In genomic region chr15:85380217-85380859, GRCh38 we compare ENCODE assay signal across 8 cellular contexts. TPM values are rescaled to one million over a fixed set of nuclear protein-coding genes. Genes with fewer than 3 reads are reported as not detected.
DNase-seq lines count a peak whose midpoint lies in the region; ATAC-seq and TF ChIP-seq lines count a peak whose summit lies in the region.

AKAP13 (plus strand) TSS chr15:85380603; CDS start chr15:85485721, 105,118 bp downstream.

- H3K4me3 Mint-ChIP-seq in activated naive CD4-positive, alpha-beta T cell treated with anti-CD3 and anti-CD28 coated beads, Interleukin-2, amount 10 ng/mL, durations not matched to agents 7 days and 5 days, result peak within 1 kb of the TSS; percentile 76

- peak; percentile 98 for DNase-seq in NCI-H1048 (lab: John Stamatoyannopoulos, UW)
- DNase-seq in SK-N-MC (ENCODE audit: low read depth, low spot score), result peak; percentile 84
- DNase-seq in activated naive CD4-positive, alpha-beta T cell treated with anti-CD3 and anti-CD28 coated beads, Interleukin-2, amount 10 ng/mL, durations not matched to agents 7 days and 5 days, result peak; percentile 97
- peak; percentile 93 for DNase-seq in glomerular endothelial cell (ENCODE audit: extremely low read depth, low read depth, low spot score)
- peak; percentile 87 for DNase-seq in occipital lobe (lab: John Stamatoyannopoulos, UW)
- peak; percentile 96 to 98 for DNase-seq in suprapubic skin (ENCODE audit: low spot score in 2 of 2)

- no peak within 1 kb of the TSS for H3K27ac ChIP-seq in SK-N-MC
- peak within 1 kb of the TSS; percentile 87 for H3K27ac ChIP-seq in suprapubic skin

- H3K36me3 Mint-ChIP-seq in activated naive CD4-positive, alpha-beta T cell treated with anti-CD3 and anti-CD28 coated beads, Interleukin-2, amount 10 ng/mL, durations not matched to agents 7 days and 5 days, result peaks cover 26% of the 10 kb centered on the region

- WGBS in suprapubic skin, result 0% methylated on average over 15 of the region's 57 CpGs

- no peak for TF ChIP-seq EP300 in suprapubic skin (IDR thresholded peaks at IDR 0.05)

- ATAC-seq in HG02588 (IDR thresholded peaks at IDR 0.05; ENCODE audit: unreplicated experiment), result peak; percentile 85

- peak; percentile 7 to 71 for TF ChIP-seq POLR2A in suprapubic skin (IDR thresholded peaks at IDR 0.05)

- H3K9me3 Mint-ChIP-seq in activated naive CD4-positive, alpha-beta T cell treated with anti-CD3 and anti-CD28 coated beads, Interleukin-2, amount 10 ng/mL, durations not matched to agents 7 days and 5 days, result no peaks in the 10 kb centered on the region

- H3K9ac ChIP-seq in SK-N-MC (ENCODE audit: insufficient read length), result peak within 1 kb of the TSS; percentile 68

- H3K36me3 ChIP-seq in SK-N-MC (ENCODE audit: insufficient read depth, low read length), result no peaks in the 10 kb centered on the region
- no peaks in the 10 kb centered on the region for H3K36me3 ChIP-seq in suprapubic skin

- H3K9me3 ChIP-seq in SK-N-MC (ENCODE audit: low read depth, low read length) (no peaks in the 10 kb centered on the region), suprapubic skin (no peaks in the 10 kb centered on the region)

- H3K4me1 ChIP-seq in suprapubic skin, result peaks cover 18% of the 10 kb centered on the region

- CTCF ChIA-PET in activated naive CD4-positive, alpha-beta T cell treated with anti-CD3 and anti-CD28 coated beads, Interleukin-2, amount 10 ng/mL, durations not matched to agents 7 days and 5 days (lab: Charles Lee), result interaction anchor here (0.6 to 3.8 kb wide), 5 partner anchors 33 to 78 kb away, joined by 3 to 18 read pairs (median 5); no protein-coding TSS in a partner anchor

- no peaks in the 10 kb centered on the region for H3K27me3 ChIP-seq in suprapubic skin

- peaks cover 67% of the 10 kb centered on the region for H3K4me1 Mint-ChIP-seq in activated naive CD4-positive, alpha-beta T cell treated with anti-CD3 and anti-CD28 coated beads, Interleukin-2, amount 10 ng/mL, durations not matched to agents 7 days and 5 days

- H3K4me3 ChIP-seq in GM08714 (ENCODE audit: low read length) (peak within 1 kb of the TSS; percentile 95), SK-N-MC (peak within 1 kb of the TSS; percentile 88), suprapubic skin (peak within 1 kb of the TSS; percentile 85)

- H3K27me3 Mint-ChIP-seq in activated naive CD4-positive, alpha-beta T cell treated with anti-CD3 and anti-CD28 coated beads, Interleukin-2, amount 10 ng/mL, durations not matched to agents 7 days and 5 days, result no peaks in the 10 kb centered on the region

- no peak for TF ChIP-seq CTCF in suprapubic skin (IDR thresholded peaks at IDR 0.05)

- H3K27ac Mint-ChIP-seq in activated naive CD4-positive, alpha-beta T cell treated with anti-CD3 and anti-CD28 coated beads, Interleukin-2, amount 10 ng/mL, durations not matched to agents 7 days and 5 days, result peak within 1 kb of the TSS; percentile 97

RNA-seq across cellular contexts. Expression of gene AKAP13, which starts in this region (rescaled TPM):
- total RNA-seq in glomerular endothelial cell, result 74.2 and 112 TPM in 2 replicates
- total RNA-seq in occipital lobe, result 142 TPM
- 100 to 1,000 TPM; 124 to 249 (median 163) TPM for total RNA-seq in suprapubic skin
